8 cellular contexts compared by ENCODE assay signal in the genomic region with DNA sequence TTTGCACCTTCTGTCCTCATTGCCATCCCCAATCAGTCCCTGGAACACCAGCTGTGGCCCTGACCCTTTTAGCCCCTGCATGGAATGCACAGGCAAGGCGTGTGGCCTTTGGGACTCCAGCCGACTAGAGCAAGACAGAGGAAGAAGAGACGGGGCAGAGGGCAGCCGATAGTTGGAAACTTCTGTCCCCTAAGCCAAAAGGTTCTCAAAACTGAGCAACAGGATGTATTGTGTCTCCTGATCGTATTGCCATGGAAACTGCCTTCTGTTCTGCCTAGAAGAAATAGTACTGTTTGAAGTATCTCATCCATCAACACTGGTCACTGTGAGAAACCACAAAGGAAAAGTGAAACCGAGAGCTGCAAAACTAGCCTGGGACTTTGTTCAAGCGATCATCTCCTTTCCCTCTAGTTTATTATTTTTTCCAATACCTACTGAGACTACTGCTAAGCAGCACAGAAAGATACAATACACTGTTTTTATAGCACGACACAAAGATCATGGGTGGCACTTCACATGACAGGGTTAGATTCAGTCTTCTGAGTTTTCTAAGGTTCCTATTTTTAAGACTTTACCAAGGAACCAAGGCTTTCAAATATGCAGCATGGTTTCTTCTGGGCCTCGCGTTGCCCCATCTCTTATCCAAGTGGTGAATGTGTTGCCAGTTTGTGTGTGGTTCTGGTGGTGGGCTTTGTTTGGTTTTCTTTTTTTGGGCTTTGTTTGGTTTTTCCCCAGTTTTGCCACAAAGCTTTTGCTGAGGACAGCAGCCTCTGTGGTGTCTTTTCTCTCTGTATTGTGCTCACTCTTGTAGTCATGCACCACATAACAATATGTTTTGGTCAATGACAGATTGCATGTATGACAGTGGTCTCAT. TPM values are rescaled to one million over a fixed set of nuclear protein-coding genes. Genes with fewer than 3 reads are reported as not detected.
DNase-seq lines count a peak whose midpoint lies in the region; ATAC-seq, FAIRE-seq and TF ChIP-seq lines count a peak whose summit lies in the region.

No MANE protein-coding gene starts in this region.

- peaks cover 55% of the 10 kb centered on the region for H3K36me3 ChIP-seq in endodermal cell (ENCODE audit: control insufficient read depth, insufficient read depth, low read length)

- peaks cover 38% of the 10 kb centered on the region for H3K36me3 Mint-ChIP-seq in activated naive CD4-positive, alpha-beta T cell treated with anti-CD3 and anti-CD28 coated beads for 36 hours (ENCODE audit: low read depth)
- H3K36me3 Mint-ChIP-seq in endodermal cell (ENCODE audit: low read depth) = peaks cover 43% of the 10 kb centered on the region
- H3K36me3 Mint-ChIP-seq in natural killer cell treated with Interleukin-12 subunit alpha and Interleukin-12 subunit beta and Interleukin-15 and Interleukin-18, amount 100 ng/mL, for 72 hours = peaks cover 23% of the 10 kb centered on the region

- DNase-seq in activated naive CD4-positive, alpha-beta T cell treated with anti-CD3 and anti-CD28 coated beads for 36 hours = peak; percentile 70
- no peak for DNase-seq in activated naive CD4-positive, alpha-beta T cell treated with anti-CD3 and anti-CD28 coated beads, Interleukin-2, amount 50 U/mL, for 16 hours
- peak in 3 of 5 experiments; percentile 34 to 95 (median 86) for DNase-seq in T-helper 2 cell
- no peak for DNase-seq in endodermal cell
- DNase-seq in natural killer cell treated with Interleukin-12 subunit alpha and Interleukin-12 subunit beta and Interleukin-15 and Interleukin-18, amount 100 ng/mL, for 72 hours (ENCODE audit: low spot score) = peak; percentile 84
- DNase-seq in urothelium cell line (ENCODE audit: low spot score) = no peak
- no peak for DNase-seq in SW480 (ENCODE audit: low spot score)

- H3K27me3 Mint-ChIP-seq in activated naive CD4-positive, alpha-beta T cell treated with anti-CD3 and anti-CD28 coated beads for 36 hours (ENCODE audit: low read depth) = no peaks in the 10 kb centered on the region
- no peaks in the 10 kb centered on the region for H3K27me3 Mint-ChIP-seq in endodermal cell (ENCODE audit: insufficient read depth)
- H3K27me3 Mint-ChIP-seq in natural killer cell treated with Interleukin-12 subunit alpha and Interleukin-12 subunit beta and Interleukin-15 and Interleukin-18, amount 100 ng/mL, for 72 hours = peaks cover 0 to 9% of the 10 kb centered on the region in 2 donors

- peak overlapping the region; percentile 72 for H3K27ac ChIP-seq in endodermal cell (ENCODE audit: low read depth, low read length)

- no peaks in the 10 kb centered on the region for H3K27me3 ChIP-seq in endodermal cell (ENCODE audit: control insufficient read depth, insufficient read depth, low read length, poor library complexity, severe bottlenecking)

- H3K27ac Mint-ChIP-seq in activated naive CD4-positive, alpha-beta T cell treated with anti-CD3 and anti-CD28 coated beads for 36 hours = peak overlapping the region; percentile 93
- H3K27ac Mint-ChIP-seq in endodermal cell = no peak overlapping the region
- peak overlapping the region; percentile 87 to 88 for H3K27ac Mint-ChIP-seq in natural killer cell treated with Interleukin-12 subunit alpha and Interleukin-12 subunit beta and Interleukin-15 and Interleukin-18, amount 100 ng/mL, for 72 hours

- no peaks in the 10 kb centered on the region for H3K9me3 ChIP-seq in endodermal cell (ENCODE audit: control insufficient read depth, low read length)

- peaks cover 97% of the 10 kb centered on the region for H3K4me1 Mint-ChIP-seq in activated naive CD4-positive, alpha-beta T cell treated with anti-CD3 and anti-CD28 coated beads for 36 hours (ENCODE audit: low read depth)
- peaks cover 20% of the 10 kb centered on the region for H3K4me1 Mint-ChIP-seq in endodermal cell
- peaks cover 68 to 89% of the 10 kb centered on the region in 2 donors for H3K4me1 Mint-ChIP-seq in natural killer cell treated with Interleukin-12 subunit alpha and Interleukin-12 subunit beta and Interleukin-15 and Interleukin-18, amount 100 ng/mL, for 72 hours (ENCODE audit: low read depth in 2 of 2)

- WGBS in endodermal cell (ENCODE audit: insufficient coverage in 1 of 2, insufficient read length in 1 of 2), 2 experiments = 69 to 91% methylated on average over 7 to 10 of the region's 10 CpGs

- H3K4me1 ChIP-seq in endodermal cell (ENCODE audit: control insufficient read depth, insufficient read depth, low read length) = peaks cover 4% of the 10 kb centered on the region

- H3K4me3 Mint-ChIP-seq in activated naive CD4-positive, alpha-beta T cell treated with anti-CD3 and anti-CD28 coated beads for 36 hours = peak overlapping the region; percentile 58
- no peak overlapping the region for H3K4me3 Mint-ChIP-seq in endodermal cell
- H3K4me3 Mint-ChIP-seq in natural killer cell treated with Interleukin-12 subunit alpha and Interleukin-12 subunit beta and Interleukin-15 and Interleukin-18, amount 100 ng/mL, for 72 hours = peak overlapping the region; percentile 82

- CTCF ChIA-PET in activated naive CD4-positive, alpha-beta T cell treated with anti-CD3 and anti-CD28 coated beads for 36 hours (lab: Charles Lee) = interaction anchor here (1.0 to 4.2 kb wide), 7 partner anchors 10 to 155 kb away, joined by 3 to 20 read pairs (median 6); no protein-coding TSS in a partner anchor

- no peak overlapping the region for H3K9ac ChIP-seq in endodermal cell (ENCODE audit: extremely low read depth, low read length, poor library complexity, severe bottlenecking)

- peak; percentile 51 for ATAC-seq in HG03095 (IDR thresholded peaks at IDR 0.05; ENCODE audit: unreplicated experiment)
- peak; percentile 70 to 85 for ATAC-seq in natural killer cell treated with Interleukin-12 subunit alpha and Interleukin-12 subunit beta and Interleukin-15 and Interleukin-18, amount 100 ng/mL, for 72 hours

- intact Hi-C loops in activated naive CD4-positive, alpha-beta T cell treated with anti-CD3 and anti-CD28 coated beads for 36 hours (cut with micrococcal nuclease) = loop anchor here (1.0 to 5.0 kb wide), 18 partner anchors 11 to 784 kb away; partner anchors contain the start of genes GPR18 and UBAC2

- no peak overlapping the region for H3K4me3 ChIP-seq in endodermal cell (ENCODE audit: low read length)

- no peaks in the 10 kb centered on the region for H3K9me3 Mint-ChIP-seq in activated naive CD4-positive, alpha-beta T cell treated with anti-CD3 and anti-CD28 coated beads for 36 hours
- H3K9me3 Mint-ChIP-seq in endodermal cell = no peaks in the 10 kb centered on the region
- no peaks in the 10 kb centered on the region for H3K9me3 Mint-ChIP-seq in natural killer cell treated with Interleukin-12 subunit alpha and Interleukin-12 subunit beta and Interleukin-15 and Interleukin-18, amount 100 ng/mL, for 72 hours

- no peak for TF ChIP-seq CTCF in endodermal cell (conservative IDR thresholded peaks at IDR 0.05)

- no peak for FAIRE-seq in urothelium cell line (lab: Jason Lieb, UNC)

RNA-seq across cellular contexts. Expression of gene GPR183, which starts 49.3 kb away (rescaled TPM):
- 10 to 100 TPM; 37.4 to 38.8 TPM for total RNA-seq in activated naive CD4-positive, alpha-beta T cell treated with anti-CD3 and anti-CD28 coated beads for 36 hours
- under 1 TPM in 1 of 2 donors, not detected in 1; 0.62 TPM for total RNA-seq in endodermal cell
- polyA plus RNA-seq in endodermal cell (2013, experiment 1 of 2) = 0.18 TPM
- 0.29 TPM for polyA plus RNA-seq in endodermal cell (2013, experiment 2 of 2)
- 10 to 100 TPM in 1 of 2 donors, 1 to 10 TPM in 1; 5.4 to 10.2 TPM for total RNA-seq in natural killer cell treated with Interleukin-12 subunit alpha and Interleukin-12 subunit beta and Interleukin-15 and Interleukin-18, amount 100 ng/mL, for 72 hours

Comparison
In these comparisons a context has a peak if more than half of its experiments do, and no peak if none do; other contexts are left out.
1. DNase-seq: peak in activated naive CD4-positive, alpha-beta T cell treated with anti-CD3 and anti-CD28 coated beads for 36 hours (single experiment), T-helper 2 cell (3 of 5) and natural killer cell treated with Interleukin-12 subunit alpha and Interleukin-12 subunit beta and Interleukin-15 and Interleukin-18, amount 100 ng/mL, for 72 hours (single experiment); none in activated naive CD4-positive, alpha-beta T cell treated with anti-CD3 and anti-CD28 coated beads, Interleukin-2, amount 50 U/mL, for 16 hours (single experiment), endodermal cell (single experiment), urothelium cell line (single experiment) and SW480 (single experiment).